In genomic region chr15:92822216-92823144, GRCh38 we compare ENCODE assay signal across 9 cellular contexts.
DNase-seq lines count a peak whose midpoint lies in the region; ATAC-seq and TF ChIP-seq lines count a peak whose summit lies in the region.
"Had no signal": no experiment of that assay in that cellular context is flagged by ENCODE, and none has a peak within 500 bp of the region (broad histone marks: within the 10 kb centered on the region; RNA-seq: fewer than 3 reads in every experiment).

No MANE protein-coding gene starts in this region.

- no peak overlapping the region for H3K4me3 ChIP-seq in suprapubic skin

- peak overlapping the region; percentile 64 for H3K4me3 Mint-ChIP-seq in activated T-cell treated with anti-CD3 and anti-CD28 coated beads, Interleukin-2, amount 50 U/mL, for 24 hours
- H3K4me3 Mint-ChIP-seq in T-cell = peak overlapping the region in 1 of 3 donors; percentile 91

- peak overlapping the region; percentile 93 for H3K27ac Mint-ChIP-seq in activated T-cell treated with anti-CD3 and anti-CD28 coated beads, Interleukin-2, amount 50 U/mL, for 24 hours
- peak overlapping the region; percentile 84 to 89 for H3K27ac Mint-ChIP-seq in T-cell

- H3K36me3 Mint-ChIP-seq in activated T-cell treated with anti-CD3 and anti-CD28 coated beads, Interleukin-2, amount 50 U/mL, for 24 hours (ENCODE audit: low read depth) = no peaks in the 10 kb centered on the region
- no peaks in the 10 kb centered on the region for H3K36me3 Mint-ChIP-seq in T-cell

- ATAC-seq in T-cell (replicated peaks in 1 of 4) (no peak), foreskin keratinocyte (no peak), GM19463 (IDR thresholded peaks at IDR 0.05; ENCODE audit: unreplicated experiment) (no peak)
- ATAC-seq: left ventricle myocardium superior had no signal

- H3K27me3 ChIP-seq in foreskin keratinocyte (no peaks in the 10 kb centered on the region), suprapubic skin (no peaks in the 10 kb centered on the region)

- H3K27me3 Mint-ChIP-seq in activated T-cell treated with anti-CD3 and anti-CD28 coated beads, Interleukin-2, amount 50 U/mL, for 24 hours = no peaks in the 10 kb centered on the region
- no peaks in the 10 kb centered on the region for H3K27me3 Mint-ChIP-seq in T-cell

- no peak for TF ChIP-seq EP300 in suprapubic skin (IDR thresholded peaks at IDR 0.05)

- peaks cover 66% of the 10 kb centered on the region for H3K4me1 Mint-ChIP-seq in activated T-cell treated with anti-CD3 and anti-CD28 coated beads, Interleukin-2, amount 50 U/mL, for 24 hours (ENCODE audit: low read depth)
- peaks cover 59 to 66% (median 63%) of the 10 kb centered on the region in 3 donors for H3K4me1 Mint-ChIP-seq in T-cell

- no peak for TF ChIP-seq CTCF in foreskin keratinocyte (conservative IDR thresholded peaks at IDR 0.05)
- no peak for TF ChIP-seq CTCF in suprapubic skin (IDR thresholded peaks at IDR 0.05)

- H3K4me1 ChIP-seq in foreskin keratinocyte = peaks cover 37% of the 10 kb centered on the region
- peaks cover 50% of the 10 kb centered on the region for H3K4me1 ChIP-seq in suprapubic skin

- no peak for DNase-seq in activated T-cell treated with anti-CD3 and anti-CD28 coated beads, Interleukin-2, amount 50 U/mL, for 24 hours
- DNase-seq in activated T-cell treated with anti-CD3 and anti-CD28 coated beads for 4 hours = no peak
- DNase-seq in T-cell = no peak
- DNase-seq in foreskin keratinocyte = no peak
- no peak for DNase-seq in suprapubic skin (ENCODE audit: low spot score in 2 of 2)
- no peak for DNase-seq in epidermal melanocyte (ENCODE audit: insufficient read length, low spot score)
- DNase-seq in globus pallidus (ENCODE audit: low spot score) = no peak
- DNase-seq: left ventricle myocardium superior had no signal

- H3K9me3 Mint-ChIP-seq in activated T-cell treated with anti-CD3 and anti-CD28 coated beads, Interleukin-2, amount 50 U/mL, for 24 hours = no peaks in the 10 kb centered on the region
- no peaks in the 10 kb centered on the region for H3K9me3 Mint-ChIP-seq in T-cell

- no peaks in the 10 kb centered on the region for H3K36me3 ChIP-seq in suprapubic skin

- H3K27ac ChIP-seq in foreskin keratinocyte (peak overlapping the region; percentile 35), suprapubic skin (peak overlapping the region; percentile 88)

- 27% methylated on average over 2 of the region's 2 CpGs for WGBS in suprapubic skin

- TF ChIP-seq POLR2A in suprapubic skin (IDR thresholded peaks at IDR 0.05) = no peak

- no peaks in the 10 kb centered on the region for H3K9me3 ChIP-seq in suprapubic skin

- POLR2A ChIA-PET in T-cell (lab: Charles Lee) = interaction anchor here (0.6 to 1.2 kb wide), 13 partner anchors 9 to 130 kb away, joined by 3 to 8 read pairs (median 4); no protein-coding TSS in a partner anchor

- CTCF ChIA-PET in T-cell (lab: Charles Lee) = interaction anchor here (0.6 to 1.1 kb wide), 4 partner anchors 25 to 95 kb away, joined by 3 to 4 read pairs (median 4); no protein-coding TSS in a partner anchor
